ENCODE assay signal across 31 cellular contexts in the genomic region with DNA sequence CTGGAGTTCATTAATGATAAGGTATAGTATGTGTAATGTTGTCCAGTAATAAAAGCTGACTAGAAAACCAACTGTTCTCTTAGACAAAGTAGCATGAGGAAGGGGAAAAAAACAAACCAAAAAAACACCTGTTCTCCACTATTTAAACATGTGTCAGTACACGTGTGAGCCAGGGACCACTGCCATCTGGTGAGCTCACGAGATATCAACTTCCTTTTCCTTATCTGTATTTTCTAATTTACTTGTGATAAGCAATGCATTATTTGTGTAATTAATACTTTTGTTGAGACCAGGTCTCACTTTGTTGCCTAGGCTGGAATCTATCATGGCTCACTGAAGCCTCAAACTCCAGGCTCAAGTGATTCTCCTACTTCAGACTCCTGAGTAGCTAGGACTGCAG. TPM values are rescaled to one million over a fixed set of nuclear protein-coding genes. Genes with fewer than 3 reads are reported as not detected.
DNase-seq lines count a peak whose midpoint lies in the region; ATAC-seq and TF ChIP-seq lines count a peak whose summit lies in the region.
"Had no signal": no experiment of that assay in that cellular context is flagged by ENCODE, and none has a peak within 500 bp of the region (broad histone marks: within the 10 kb centered on the region; RNA-seq: fewer than 3 reads in every experiment).

No MANE protein-coding gene starts in this region.

- WGBS in psoas muscle, 3 donors: 15 to 39% (median 29%) methylated on average over 2 of the region's 2 CpGs

- no peak overlapping the region for H3K4me3 Mint-ChIP-seq in chondrocyte (ENCODE audit: unreplicated experiment)
- H3K4me3 Mint-ChIP-seq: activated CD8-positive, alpha-beta T cell treated with anti-CD3 and anti-CD28 coated beads, Interleukin-2, amount 10 ng/mL, durations not matched to agents 7 days and 5 days; CD8-positive, alpha-beta T cell; HFFc6 had no signal

- H3K9ac ChIP-seq in OCI-LY1 (ENCODE audit: low read length): peak overlapping the region; percentile 27; the same call in 1 of the 2 replicates
- H3K9ac ChIP-seq: KMS-11 had no signal

- no peaks in the 10 kb centered on the region for H3K9me2 ChIP-seq in OCI-LY1 (ENCODE audit: low read depth, low read length)

- no peaks in the 10 kb centered on the region for H3K9me3 Mint-ChIP-seq in chondrocyte (ENCODE audit: low read depth)
- H3K9me3 Mint-ChIP-seq: CD8-positive, alpha-beta T cell; HFFc6 had no signal

- no peak overlapping the region; the same call in 1 of the 2 replicates for H3K4me2 ChIP-seq in OCI-LY1 (ENCODE audit: low read length)
- H3K4me2 ChIP-seq: KMS-11, PC-9 had no signal

- no peak for ATAC-seq in psoas muscle
- ATAC-seq: activated CD8-positive, alpha-beta T cell treated with anti-CD3 and anti-CD28 coated beads, Interleukin-2, amount 10 ng/mL, durations not matched to agents 7 days and 5 days; CD8-positive, alpha-beta T cell had no signal

- intact Hi-C loops in psoas muscle (cut with DNase I): no loop called here

- H3K79me2 ChIP-seq in OCI-LY1 (ENCODE audit: insufficient read depth, low read length): no peaks in the 10 kb centered on the region

- peaks cover 19% of the 10 kb centered on the region for H3K4me1 Mint-ChIP-seq in chondrocyte (ENCODE audit: low read depth)

- no peaks in the 10 kb centered on the region for H4K20me1 ChIP-seq in OCI-LY1 (ENCODE audit: insufficient read depth, low read length)

- peak overlapping the region; percentile 77 for H3K27ac ChIP-seq in OCI-LY1 (ENCODE audit: low read depth, low read length, poor library complexity, severe bottlenecking)
- peak overlapping the region; percentile 58 for H3K27ac ChIP-seq in psoas muscle
- H3K27ac ChIP-seq: esophagus squamous epithelium, KMS-11, PC-9, SJSA1, skin epidermis, upper lobe of left lung had no signal

- H3K4me3 ChIP-seq in OCI-LY1 (ENCODE audit: low read depth, low read length, poor library complexity, severe bottlenecking) (no peak overlapping the region), psoas muscle (no peak overlapping the region)
- H3K4me3 ChIP-seq: breast epithelium, esophagus squamous epithelium, PC-9, SJSA1, skin epidermis, upper lobe of left lung had no signal

- H2AFZ ChIP-seq in OCI-LY1 (ENCODE audit: low read length): no peak overlapping the region
- H2AFZ ChIP-seq: PC-9 had no signal

- 0 out of 2 replicates have a peak, but pooled peaks cover 4% of the 10 kb centered on the region for H3K36me3 ChIP-seq in OCI-LY1 (ENCODE audit: insufficient read depth, low read length)
- H3K36me3 ChIP-seq in psoas muscle (ENCODE audit: insufficient read depth in 1 of 2, low read depth in 1 of 2): peaks cover 4 to 62% of the 10 kb centered on the region in 2 donors

- no peaks in the 10 kb centered on the region for H3K27me3 Mint-ChIP-seq in chondrocyte (ENCODE audit: low read depth)

- no peaks in the 10 kb centered on the region for H3F3A ChIP-seq in OCI-LY1 (ENCODE audit: insufficient read depth, low read length)

- peak overlapping the region; percentile 66 for H3K27ac Mint-ChIP-seq in chondrocyte (ENCODE audit: unreplicated experiment)
- H3K27ac Mint-ChIP-seq: activated CD8-positive, alpha-beta T cell treated with anti-CD3 and anti-CD28 coated beads, Interleukin-2, amount 10 ng/mL, durations not matched to agents 7 days and 5 days; CD8-positive, alpha-beta T cell; HFFc6 had no signal

- TF ChIP-seq CTCF in OCI-LY1 (IDR thresholded peaks at IDR 0.05; ENCODE audit: low read length) (peak; percentile 11; the same call in 1 of the 2 replicates), chondrocyte (IDR thresholded peaks at IDR 0.05) (peak; percentile 7), psoas muscle (IDR thresholded peaks at IDR 0.05) (no peak)

- DNase-seq in DMS 273 (lab: John Stamatoyannopoulos, UW; ENCODE audit: unreplicated experiment) (peak; percentile 75), DMS 273 treated with DMSO at 0.1 percent for 48 hours (lab: John Stamatoyannopoulos, UW) (no peak), chondrocyte (ENCODE audit: low spot score) (no peak), psoas muscle (no peak), HT-29 (ENCODE audit: low spot score) (no peak), kidney glomerular epithelial cell (lab: John Stamatoyannopoulos, UW) (no peak), dermis blood vessel endothelial cell (no peak)
- DNase-seq: 8988T; activated CD8-positive, alpha-beta T cell treated with anti-CD3 and anti-CD28 coated beads, Interleukin-2, amount 10 ng/mL, durations not matched to agents 7 days and 5 days; activated effector memory CD4-positive, alpha-beta T cell treated with anti-CD3 and anti-CD28 coated beads, Interleukin-2, amount 50 U/mL, for 16 hours; activated T-cell treated with anti-CD3 and anti-CD28 coated beads for 4 hours; CD8-positive, alpha-beta T cell; effector memory CD4-positive, alpha-beta T cell; esophagus squamous epithelium; GF-D8; HFFc6; midbrain; NCI-H1694; NCI-H226; PC-9; stimulated activated CD4-positive, alpha-beta T cell treated with anti-CD3 and anti-CD28 coated beads, Interleukin-2, amount 100 ng/mL, for 24 hours; substantia nigra; T-helper 2 cell; upper lobe of left lung had no signal

- H3K27me3 ChIP-seq in OCI-LY1 (ENCODE audit: insufficient read depth, low read length) (no peaks in the 10 kb centered on the region), psoas muscle (ENCODE audit: insufficient read depth in 3 of 3, low read length in 2 of 3) (no peaks in the 10 kb centered on the region)
- H3K27me3 ChIP-seq: breast epithelium, esophagus squamous epithelium, SJSA1, upper lobe of left lung had no signal

- H3K9me3 ChIP-seq in OCI-LY1 (ENCODE audit: low read length) (no peaks in the 10 kb centered on the region), psoas muscle (no peaks in the 10 kb centered on the region)
- H3K9me3 ChIP-seq: breast epithelium, esophagus squamous epithelium, upper lobe of left lung had no signal

- H3K4me1 ChIP-seq in OCI-LY1 (ENCODE audit: insufficient read depth, low read length, severe bottlenecking): peaks cover 29% of the 10 kb centered on the region
- H3K4me1 ChIP-seq in psoas muscle: peaks cover 9% of the 10 kb centered on the region
- H3K4me1 ChIP-seq: breast epithelium had no signal

- H3K36me3 Mint-ChIP-seq in chondrocyte (ENCODE audit: low read depth): peaks cover 18% of the 10 kb centered on the region

RNA-seq across cellular contexts. Expression of gene SIX5, which starts 4.3 kb away (rescaled TPM):
- total RNA-seq in chondrocyte (29.3 to 33.8 TPM (median 33.0 TPM) in 3 replicates), psoas muscle (10 to 100 TPM in 1 of 4 donors, 1 to 10 TPM in 3; 9.2 to 14.5 (median 9.4) TPM), dermis blood vessel endothelial cell (9.8 and 11.7 TPM in 2 replicates)
- 1 to 10 TPM; 7.0 to 9.1 (median 8.7) TPM for polyA plus RNA-seq in psoas muscle
- 26.8 and 28.6 TPM in 2 replicates for total RNA-seq in HT-29 (2014; rRNA removed; shearing (Covaris generic))

RNA-seq across cellular contexts. Expression of gene DMPK, which starts 8.9 kb away (rescaled TPM):
- 95.0 to 176 TPM (median 162 TPM) in 3 replicates for total RNA-seq in chondrocyte
- 100 to 1,000 TPM; 132 to 617 (median 337) TPM for total RNA-seq in psoas muscle
- 10 to 100 TPM; 53.0 to 77.7 (median 77.0) TPM for polyA plus RNA-seq in psoas muscle
- 31.1 and 45.7 TPM in 2 replicates for total RNA-seq in HT-29 (2014; rRNA removed; shearing (Covaris generic))
- total RNA-seq in dermis blood vessel endothelial cell: 10.9 and 12.4 TPM in 2 replicates

RNA-seq across cellular contexts. Expression of gene DMWD, which starts 19.3 kb away (rescaled TPM):
- total RNA-seq in chondrocyte (77.6 to 83.0 TPM (median 79.4 TPM) in 3 replicates), psoas muscle (100 to 1,000 TPM in 1 of 4 donors, 10 to 100 TPM in 3; 50.8 to 104 (median 66.9) TPM), dermis blood vessel endothelial cell (28.8 and 31.7 TPM in 2 replicates)
- polyA plus RNA-seq in psoas muscle: 10 to 100 TPM; 38.4 to 61.8 (median 48.2) TPM
- total RNA-seq in HT-29 (2014; rRNA removed; shearing (Covaris generic)): 102 and 108 TPM in 2 replicates

RNA-seq across cellular contexts. Expression of gene MEIOSIN, which starts 40.1 kb away (rescaled TPM):
- total RNA-seq in chondrocyte (not detected in 3 replicates), psoas muscle (not detected), dermis blood vessel endothelial cell (not detected in 2 replicates)
- polyA plus RNA-seq in psoas muscle: under 1 TPM in 1 of 3 donors, not detected in 2; 0.01 TPM
- total RNA-seq in HT-29 (2014; rRNA removed; shearing (Covaris generic)): not detected in 2 replicates
- total RNA-seq: activated CD8-positive, alpha-beta T cell treated with anti-CD3 and anti-CD28 coated beads, Interleukin-2, amount 10 ng/mL, durations not matched to agents 7 days and 5 days; breast epithelium; CD8-positive, alpha-beta T cell; esophagus squamous epithelium; HFFc6; liver; PC-9; pulmonary artery endothelial cell; SJSA1; upper lobe of left lung had no signal
- polyA plus RNA-seq: liver had no signal

RNA-seq across cellular contexts. Expression of gene RSPH6A, which starts 41.7 kb away (rescaled TPM):
- total RNA-seq in chondrocyte (0.15 TPM in 1 of 3 replicates, not detected in the others), psoas muscle (under 1 TPM in 2 of 4 donors, not detected in 2; 0.12 to 0.15 TPM), dermis blood vessel endothelial cell (under 0.01 and 0.05 TPM in 2 replicates)
- under 1 TPM in 2 of 3 donors, not detected in 1; 0.03 to 0.05 TPM for polyA plus RNA-seq in psoas muscle
- not detected in 2 replicates for total RNA-seq in HT-29 (2014; rRNA removed; shearing (Covaris generic))
- total RNA-seq: SJSA1 had no signal
- polyA plus RNA-seq: liver had no signal
